ENCODE assay signal across 8 cellular contexts in the genomic region with DNA sequence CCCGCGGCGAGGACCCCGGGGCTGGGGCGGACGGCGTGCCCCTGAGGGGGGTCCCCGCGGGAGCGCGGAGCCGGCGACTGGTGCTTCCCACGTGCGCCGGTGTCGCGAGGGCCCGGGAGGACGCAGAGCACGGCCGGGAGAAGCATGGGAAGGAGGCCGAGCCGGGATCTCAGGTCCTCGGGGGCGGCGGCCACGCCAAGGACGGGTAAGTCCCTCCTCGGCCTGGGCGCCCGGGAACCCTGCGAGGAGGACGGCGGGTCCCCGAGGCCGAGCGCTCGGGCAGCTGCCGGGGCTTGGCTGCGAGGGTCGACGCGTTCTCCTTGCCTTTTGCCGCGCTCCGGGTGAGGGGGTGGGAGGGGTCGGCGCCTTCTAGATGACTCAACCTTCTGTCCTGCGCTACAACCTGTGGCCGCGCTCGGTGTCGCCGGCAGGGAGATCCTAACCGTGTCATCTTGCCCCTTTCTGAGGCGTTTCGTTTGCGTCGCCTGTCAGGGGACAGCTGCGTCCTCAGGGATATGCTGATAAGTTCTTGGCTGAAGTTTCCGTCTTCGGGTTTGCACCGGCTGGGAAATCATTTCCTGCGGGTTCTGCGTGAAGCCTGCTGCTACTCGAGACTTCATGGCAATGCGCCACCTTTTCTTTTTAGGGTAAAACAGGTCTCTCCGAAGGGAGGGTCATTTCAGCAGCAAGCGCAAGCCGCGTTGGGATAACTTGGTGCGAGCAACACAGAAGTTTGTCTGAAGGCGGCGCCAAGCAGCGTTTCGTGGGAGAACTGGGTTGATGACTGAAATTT. TPM values are rescaled to one million over a fixed set of nuclear protein-coding genes. Genes with fewer than 3 reads are reported as not detected.
DNase-seq lines count a peak whose midpoint lies in the region; ATAC-seq, FAIRE-seq and TF ChIP-seq lines count a peak whose summit lies in the region.

No MANE protein-coding gene starts in this region.

- H3K79me2 ChIP-seq in GM23338 (replicated peaks; ENCODE audit: insufficient read depth) (peaks cover 49% of the 10 kb centered on the region), Loucy (ENCODE audit: insufficient read depth, low read length) (peaks cover 54% of the 10 kb centered on the region)

- H3K27me3 Mint-ChIP-seq in GM23338 (ENCODE audit: insufficient read depth, low read depth, poor library complexity), result peaks cover 12% of the 10 kb centered on the region
- peaks cover 2% of the 10 kb centered on the region for H3K27me3 Mint-ChIP-seq in central memory CD8-positive, alpha-beta T cell

- H3K4me2 ChIP-seq in GM23338, result peak overlapping the region; percentile 89
- peak overlapping the region; percentile 97 for H3K4me2 ChIP-seq in Loucy (ENCODE audit: low read depth, low read length, poor library complexity, severe bottlenecking)

- peaks cover 5% of the 10 kb centered on the region; the same call in 2 of the 3 replicates for H3K9me3 Mint-ChIP-seq in GM23338
- no peaks in the 10 kb centered on the region for H3K9me3 Mint-ChIP-seq in central memory CD8-positive, alpha-beta T cell

- DNase-seq in GM10248 (ENCODE audit: extremely low spot score), result peak; percentile 46
- peak; percentile 81 for DNase-seq in GM23338 (ENCODE audit: low spot score)
- DNase-seq in activated CD4-positive, CD25-positive, alpha-beta regulatory T cell (lab: John Stamatoyannopoulos, UW), result peak; percentile 35 to 48 (median 38)
- DNase-seq in central memory CD8-positive, alpha-beta T cell (ENCODE audit: low spot score in 2 of 2), result peak; percentile 46 to 55
- peak in 3 of 4 experiments; percentile 22 to 56 (median 48) for DNase-seq in stimulated activated CD4-positive, alpha-beta T cell treated with anti-CD3 and anti-CD28 coated beads, Interleukin-1b, Interleukin-23, amount 100 ng/mL, for 24 hours (ENCODE audit: low read depth in 4 of 4, low spot score in 1 of 4)
- no peak for DNase-seq in H54 (ENCODE audit: insufficient read length, low spot score)

- CTCF ChIA-PET in GM10248 (lab: Yijun Ruan, JAX), result interaction anchor here (1.1 to 1.2 kb wide), 2 partner anchors 8 to 21 kb away, joined by 3 read pairs; no protein-coding TSS in a partner anchor

- peak overlapping the region; percentile 99 for H3K4me3 Mint-ChIP-seq in GM23338
- peak overlapping the region; percentile 97 for H3K4me3 Mint-ChIP-seq in central memory CD8-positive, alpha-beta T cell

- H3K27ac Mint-ChIP-seq in GM23338, result peak overlapping the region; percentile 96
- peak overlapping the region; percentile 98 for H3K27ac Mint-ChIP-seq in central memory CD8-positive, alpha-beta T cell (ENCODE audit: low read depth)

- no peak overlapping the region for H3K27ac ChIP-seq in GM23338 (ENCODE audit: low read depth)
- peak overlapping the region; percentile 69 for H3K27ac ChIP-seq in layer of hippocampus (ENCODE audit: low read depth, low read length)

- H4K20me1 ChIP-seq in GM23338 (replicated peaks; ENCODE audit: insufficient read depth) (peaks cover 34% of the 10 kb centered on the region), Loucy (ENCODE audit: insufficient read depth, low read length, poor library complexity, severe bottlenecking) (peaks cover 40% of the 10 kb centered on the region)

- H3F3A ChIP-seq in GM23338 (replicated peaks; ENCODE audit: low read depth), result 0 out of 2 replicates have a peak, but pooled peaks cover 6% of the 10 kb centered on the region
- H3F3A ChIP-seq in Loucy (ENCODE audit: low read depth), result no peaks in the 10 kb centered on the region

- no peaks in the 10 kb centered on the region for H3K9me3 ChIP-seq in Loucy (ENCODE audit: insufficient read depth, low read depth, low read length)

- TF ChIP-seq CTCF in GM10248 (IDR thresholded peaks at IDR 0.05; ENCODE audit: control extremely low read depth, extremely low read depth, low read depth, missing control alignments) (peak; percentile 65), GM23338 (conservative IDR thresholded peaks at IDR 0.05; ENCODE audit: low read depth in 2 of 2) (peak; percentile 51 to 66), Loucy (conservative IDR thresholded peaks at IDR 0.05; ENCODE audit: low read length) (peak; percentile 67)

- H3K4me1 Mint-ChIP-seq in GM23338, result peaks cover 15% of the 10 kb centered on the region
- peaks cover 43% of the 10 kb centered on the region for H3K4me1 Mint-ChIP-seq in central memory CD8-positive, alpha-beta T cell

- H3K36me3 ChIP-seq in GM23338 (ENCODE audit: insufficient read depth) (no peaks in the 10 kb centered on the region), Loucy (ENCODE audit: insufficient read depth, low read length) (no peaks in the 10 kb centered on the region)

- TF ChIP-seq POLR2A in H54 (IDR thresholded peaks at IDR 0.05; ENCODE audit: low read depth, low read length), result no peak

- peak overlapping the region; percentile 61; the same call in 1 of the 2 replicates for H2AFZ ChIP-seq in GM23338
- H2AFZ ChIP-seq in Loucy (ENCODE audit: low read length), result peak overlapping the region; percentile 65

- H3K4me3 ChIP-seq in GM23338 (peak overlapping the region; percentile 57), Loucy (ENCODE audit: low read length, poor library complexity, severe bottlenecking) (peak overlapping the region; percentile 92)

- peaks cover 5% of the 10 kb centered on the region; the same call in 1 of the 3 replicates for H3K36me3 Mint-ChIP-seq in GM23338 (ENCODE audit: low read depth)
- H3K36me3 Mint-ChIP-seq in central memory CD8-positive, alpha-beta T cell (ENCODE audit: insufficient read depth), result peaks cover 12% of the 10 kb centered on the region

- FAIRE-seq in H54 (lab: Jason Lieb, UNC), result no peak

- H3K4me1 ChIP-seq in GM23338 (ENCODE audit: insufficient read depth), result peaks cover 9% of the 10 kb centered on the region; the same call in 1 of the 2 replicates
- peaks cover 41% of the 10 kb centered on the region for H3K4me1 ChIP-seq in Loucy (ENCODE audit: insufficient read depth, low read length, poor library complexity, severe bottlenecking)

- peak; percentile 65 for ATAC-seq in GM23338
- peak; percentile 72 for ATAC-seq in central memory CD8-positive, alpha-beta T cell (replicated peaks; ENCODE audit: extremely low read depth, poor library complexity, severe bottlenecking)

- H3K27me3 ChIP-seq in GM23338 (ENCODE audit: insufficient read depth) (peaks cover 20% of the 10 kb centered on the region), Loucy (ENCODE audit: insufficient read depth, low read length, poor library complexity, severe bottlenecking) (no peaks in the 10 kb centered on the region), layer of hippocampus (ENCODE audit: control insufficient read depth, insufficient read depth, low read length) (no peaks in the 10 kb centered on the region)

- H3K9ac ChIP-seq in Loucy (ENCODE audit: low read depth, low read length, poor library complexity, severe bottlenecking), result peak overlapping the region; percentile 85

- POLR2A ChIA-PET in GM10248 (lab: Yijun Ruan, JAX), result no interaction called here

- H3K9me2 ChIP-seq in GM23338 (ENCODE audit: insufficient read depth) (peaks cover 6% of the 10 kb centered on the region), Loucy (replicated peaks; ENCODE audit: low read depth, low read length) (no peaks in the 10 kb centered on the region)

TF ChIP-seq in GM23338, 12 proteins besides CTCF, POLR2A, EP300 and RAD21 (continues in another document):
- no peak for TF ChIP-seq ZNF331 (CRISPR knock-in tag; IDR thresholded peaks at IDR 0.05; ENCODE audit: low read depth)
- TF ChIP-seq EZH2phosphoT487 (IDR thresholded peaks at IDR 0.05; ENCODE audit: unreplicated experiment), result no peak
- no peak for TF ChIP-seq EZH2 (IDR thresholded peaks at IDR 0.05; ENCODE audit: low read depth, unreplicated experiment)
- no peak for TF ChIP-seq STAT1 (IDR thresholded peaks at IDR 0.05; ENCODE audit: unreplicated experiment)
- TF ChIP-seq, protein P1, sequence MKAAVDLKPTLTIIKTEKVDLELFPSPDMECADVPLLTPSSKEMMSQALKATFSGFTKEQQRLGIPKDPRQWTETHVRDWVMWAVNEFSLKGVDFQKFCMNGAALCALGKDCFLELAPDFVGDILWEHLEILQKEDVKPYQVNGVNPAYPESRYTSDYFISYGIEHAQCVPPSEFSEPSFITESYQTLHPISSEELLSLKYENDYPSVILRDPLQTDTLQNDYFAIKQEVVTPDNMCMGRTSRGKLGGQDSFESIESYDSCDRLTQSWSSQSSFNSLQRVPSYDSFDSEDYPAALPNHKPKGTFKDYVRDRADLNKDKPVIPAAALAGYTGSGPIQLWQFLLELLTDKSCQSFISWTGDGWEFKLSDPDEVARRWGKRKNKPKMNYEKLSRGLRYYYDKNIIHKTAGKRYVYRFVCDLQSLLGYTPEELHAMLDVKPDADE (IDR thresholded peaks at IDR 0.05), result no peak
- no peak for TF ChIP-seq ZNF114 (CRISPR knock-in tag; IDR thresholded peaks at IDR 0.05)
- 0 out of 2 replicates have a peak, but pooled peaks have one; percentile 19 for TF ChIP-seq CREB1 (CRISPR knock-in tag; IDR thresholded peaks at IDR 0.05; ENCODE audit: low read depth)
- no peak for TF ChIP-seq POLR2AphosphoS5 (IDR thresholded peaks at IDR 0.05; ENCODE audit: low read depth)

RNA-seq across cellular contexts. Expression of a gene that starts 0.5 kb away (rescaled TPM):
- total RNA-seq in GM23338 (2014; rRNA removed; shearing (Covaris generic)), result 62.9 and 110 TPM in 2 replicates
- 40.9 and 45.2 TPM in 2 replicates for polyA plus RNA-seq in GM23338 (2016; fragmentation: Nextera tagmentation; extraction: Ambion mirVana)

RNA-seq across cellular contexts. Expression of a gene that starts 18.8 kb away (rescaled TPM):
- 16.5 and 20.2 TPM in 2 replicates for total RNA-seq in GM23338 (2014; rRNA removed; shearing (Covaris generic))
- 11.3 and 11.6 TPM in 2 replicates for polyA plus RNA-seq in GM23338 (2016; fragmentation: Nextera tagmentation; extraction: Ambion mirVana)
